In genomic region chr5:72767289-72768010, GRCh38 we compare ENCODE assay signal across 14 cellular contexts. TPM values are rescaled to one million over a fixed set of nuclear protein-coding genes. Genes with fewer than 3 reads are reported as not detected.
DNase-seq lines count a peak whose midpoint lies in the region; ATAC-seq, FAIRE-seq and TF ChIP-seq lines count a peak whose summit lies in the region.
"Had no signal": no experiment of that assay in that cellular context is flagged by ENCODE, and none has a peak within 500 bp of the region (broad histone marks: within the 10 kb centered on the region; RNA-seq: fewer than 3 reads in every experiment).

No MANE protein-coding gene starts in this region.

- no peak for FAIRE-seq in K562 (lab: Jason Lieb, UNC)
- FAIRE-seq: A204.1 had no signal

- H3K27me3 Mint-ChIP-seq in osteocyte (ENCODE audit: unreplicated experiment): no peaks in the 10 kb centered on the region

- H3K36me3 Mint-ChIP-seq in osteocyte (ENCODE audit: unreplicated experiment): no peaks in the 10 kb centered on the region

- TF ChIP-seq CTCF in K562 (IDR thresholded peaks at IDR 0.05 in 2 of 3, conservative IDR thresholded peaks at IDR 0.05 in 1 of 3; ENCODE audit: insufficient read depth in 2 of 3, low read depth in 1 of 3, low read length in 3 of 3) (no peak), osteocyte (IDR thresholded peaks at IDR 0.05) (peak; percentile 27)

- no peak overlapping the region for H3K9ac ChIP-seq in K562 (ENCODE audit: insufficient read depth in 1 of 2, low read depth in 2 of 2, low read length in 2 of 2)

- TF ChIP-seq POLR2A in K562 (conservative IDR thresholded peaks at IDR 0.05): no peak

- CTCF ChIA-PET in K562 (lab: Yijun Ruan, JAX; ENCODE audit: low intra/inter-chr PET ratio): no interaction called here

- H3K4me1 ChIP-seq in K562 (replicated peaks in 1 of 2; ENCODE audit: control insufficient read depth in 2 of 2, insufficient read depth in 2 of 2, low read length in 2 of 2): no peaks in the 10 kb centered on the region
- H3K4me1 ChIP-seq: sigmoid colon had no signal

- no peak overlapping the region for H3K27ac Mint-ChIP-seq in osteocyte (ENCODE audit: unreplicated experiment)
- H3K27ac Mint-ChIP-seq: activated CD4-positive, alpha-beta T cell treated with anti-CD3 and anti-CD28 coated beads for 36 hours had no signal

- no peaks in the 10 kb centered on the region for H4K20me1 ChIP-seq in K562 (replicated peaks; ENCODE audit: control insufficient read depth, insufficient read depth, low read length)

- H3K9me1 ChIP-seq in K562 (ENCODE audit: control insufficient read depth, insufficient read depth, low read length): no peaks in the 10 kb centered on the region

- intact Hi-C loops in K562 (cut with micrococcal nuclease): no loop called here

- POLR2A ChIA-PET in K562 (lab: Yijun Ruan, JAX): interaction anchor here (1.0 kb wide), 1 partner anchor 182 kb away, joined by 3 read pairs; no protein-coding TSS in a partner anchor

- no peaks in the 10 kb centered on the region for H3K9me3 ChIP-seq in K562 (replicated peaks; ENCODE audit: control insufficient read depth, insufficient read depth, low read depth, low read length)
- H3K9me3 ChIP-seq: sigmoid colon had no signal

- peaks cover 0 to 4% of the 10 kb centered on the region in 2 experiments; a peak in 2 of 5 replicates for H3K27me3 ChIP-seq in K562 (ENCODE audit: control insufficient read depth in 2 of 2, insufficient read depth in 2 of 2, low read length in 2 of 2)
- H3K27me3 ChIP-seq: dorsolateral prefrontal cortex, sigmoid colon had no signal

- TF ChIP-seq EP300 in K562 (IDR thresholded peaks at IDR 0.05; ENCODE audit: low read length): no peak

- no peaks in the 10 kb centered on the region for H3K79me2 ChIP-seq in K562 (ENCODE audit: control insufficient read depth, insufficient read depth, low read length)

- DNase-seq in NCI-H1105 treated with DMSO at 0.1 percent for 48 hours (lab: John Stamatoyannopoulos, UW) (peak; percentile 17), NCI-H1105 (lab: John Stamatoyannopoulos, UW) (no peak), NCI-H2227 treated with DMSO at 0.1 percent for 48 hours (lab: John Stamatoyannopoulos, UW) (peak; percentile 8), K562 (ENCODE audit: extremely low read depth in 1 of 4, low spot score in 3 of 4) (peak in 2 of 4 experiments; percentile 6 to 7), osteocyte (ENCODE audit: extremely low spot score, unreplicated experiment) (no peak), AG20443 (ENCODE audit: low spot score) (no peak), UCSD-AML1 (lab: John Stamatoyannopoulos, UW; ENCODE audit: unreplicated experiment) (no peak)
- DNase-seq: activated CD4-positive, alpha-beta T cell treated with anti-CD3 and anti-CD28 coated beads for 36 hours; activated gamma-delta T cell treated with Interleukin-2 at 50 U/mL for 16 hours; dorsolateral prefrontal cortex; sigmoid colon had no signal

- H3K27ac ChIP-seq in K562 (ENCODE audit: extremely low read depth, low read depth, low read length): no peak overlapping the region
- H3K27ac ChIP-seq: dorsolateral prefrontal cortex, sigmoid colon had no signal

- TF ChIP-seq RAD21 in K562 (CRISPR knock-in tag; conservative IDR thresholded peaks at IDR 0.05 in 1 of 2, IDR thresholded peaks at IDR 0.05 in 1 of 2): no peak

- in situ Hi-C loops in K562 (cut with MboI): no loop called here

- ATAC-seq in K562 (peak; percentile 60), GM21526 (IDR thresholded peaks at IDR 0.05; ENCODE audit: low FRiP score, unreplicated experiment) (no peak)
- ATAC-seq: activated CD4-positive, alpha-beta T cell treated with anti-CD3 and anti-CD28 coated beads for 36 hours; Panc1 had no signal

- H2AFZ ChIP-seq in K562 (ENCODE audit: low read depth, low read length): no peak overlapping the region

- no peak overlapping the region for H3K4me2 ChIP-seq in K562 (ENCODE audit: insufficient read depth, low read length)

- peaks cover 12% of the 10 kb centered on the region for H3K4me1 Mint-ChIP-seq in osteocyte (ENCODE audit: unreplicated experiment)
- H3K4me1 Mint-ChIP-seq: activated CD4-positive, alpha-beta T cell treated with anti-CD3 and anti-CD28 coated beads for 36 hours had no signal

- no peak overlapping the region for H3K4me3 ChIP-seq in K562
- H3K4me3 ChIP-seq: dorsolateral prefrontal cortex, sigmoid colon had no signal

- no peaks in the 10 kb centered on the region for H3K9me3 Mint-ChIP-seq in osteocyte (ENCODE audit: unreplicated experiment)

- no peaks in the 10 kb centered on the region for H3K36me3 ChIP-seq in K562 (ENCODE audit: control insufficient read depth, insufficient read depth, low read length)
- H3K36me3 ChIP-seq: sigmoid colon had no signal

- WGBS in K562 (ENCODE audit: insufficient coverage, low coverage, missing lambda C conversion rate): 2% methylated on average over 7 of the region's 7 CpGs

- no TSS peak for BruUV-seq in K562 (replicated peaks; lab: Mats Ljungman, UMichigan)

- no peak overlapping the region for H3K4me3 Mint-ChIP-seq in osteocyte (ENCODE audit: unreplicated experiment)
- H3K4me3 Mint-ChIP-seq: activated CD4-positive, alpha-beta T cell treated with anti-CD3 and anti-CD28 coated beads for 36 hours had no signal

TF ChIP-seq in K562, 482 proteins besides CTCF, POLR2A, EP300 and RAD21:
- TF ChIP-seq NFIC (IDR thresholded peaks at IDR 0.05) (peak; percentile 82), DNMT1 (IDR thresholded peaks at IDR 0.05) (no peak)

RNA-seq across cellular contexts. Expression of gene TNPO1, which starts 49.0 kb away (rescaled TPM):
- total RNA-seq in K562 (2011; cell fraction: chromatin; rRNA removed; ENCODE audit: low replicate concordance): 54.6 and 209 TPM in 2 replicates
- total RNA-seq in K562 (2011; cell fraction: nucleolus; rRNA removed): 33.4 and 34.5 TPM in 2 replicates
- total RNA-seq in K562 (2011; cell fraction: nucleoplasm; rRNA removed): 47.5 and 61.9 TPM in 2 replicates
- total RNA-seq in K562 (2014; rRNA removed) (114 and 120 TPM in 2 replicates), K562 (2014; rRNA removed; fragmentation: Illumina TruSeq; extraction: Trizol) (160 and 174 TPM in 2 replicates), K562 (2015; rRNA removed; fragmentation: Illumina TruSeq; extraction: Trizol) (166 and 176 TPM in 2 replicates), K562 (2021) (124 and 127 TPM in 2 replicates), osteocyte (141 and 160 TPM in 2 replicates)
- polyA plus RNA-seq in K562 (2011; rRNA removed) (61.4 and 79.1 TPM in 2 replicates), K562 (2014; fragmentation: Illumina TruSeq; extraction: Trizol) (97.5 and 97.9 TPM in 2 replicates), K562 (2014; fragmentation: Nextera tagmentation; extraction: Ambion mirVana) (10 to 100 TPM; 20.8 to 50.0 TPM), K562 (2014; rRNA removed) (52.0 and 57.9 TPM in 2 replicates)
- 34.5 and 43.6 TPM in 2 replicates for polyA plus RNA-seq in K562 (2011; cell fraction: cytosol; rRNA removed)
- polyA plus RNA-seq in K562 (2011; cell fraction: nucleus; rRNA removed): 29.5 and 30.0 TPM in 2 replicates
- 36.9 and 59.5 TPM in 2 replicates for polyA plus RNA-seq in K562 (2012)
- polyA minus RNA-seq in K562 (2011; rRNA and poly(A)+ RNA removed): 636 and 709 TPM in 2 replicates
- 124 and 164 TPM in 2 replicates for polyA minus RNA-seq in K562 (2011; cell fraction: cytosol; rRNA and poly(A)+ RNA removed)
- polyA minus RNA-seq in K562 (2011; cell fraction: nucleus; rRNA and poly(A)+ RNA removed): 44.4 and 104 TPM in 2 replicates

Comparison
In these comparisons a context has a peak if more than half of its experiments do, and no peak if none do; other contexts are left out.
1. DNase-seq: peak in NCI-H1105 treated with DMSO at 0.1 percent for 48 hours (single experiment) and NCI-H2227 treated with DMSO at 0.1 percent for 48 hours (single experiment); none in NCI-H1105 (single experiment), osteocyte (single experiment), AG20443 (single experiment) and UCSD-AML1 (single experiment).